Comparison of ENCODE assay signal across 7 cellular contexts in genomic region chr4:118888666-118889312, GRCh38. TPM values are rescaled to one million over a fixed set of nuclear protein-coding genes. Genes with fewer than 3 reads are reported as not detected.
DNase-seq lines count a peak whose midpoint lies in the region; ATAC-seq and TF ChIP-seq lines count a peak whose summit lies in the region.

TSS of gene SYNPO2 (plus strand) at chr4:118888854. CDS start at chr4:118889037, 183 bp downstream.

- ATAC-seq in GM18873 (IDR thresholded peaks at IDR 0.05; ENCODE audit: low FRiP score, unreplicated experiment): peak; percentile 61
- ATAC-seq in HG03039 (IDR thresholded peaks at IDR 0.05; ENCODE audit: unreplicated experiment): peak; percentile 84

- TF ChIP-seq CTCF in stomach (IDR thresholded peaks at IDR 0.05): no peak

- H3K36me3 ChIP-seq in esophagus (ENCODE audit: control insufficient read depth in 2 of 2, insufficient read depth in 2 of 2, low read length in 1 of 2): no peaks in the 10 kb centered on the region
- H3K36me3 ChIP-seq in stomach: no peaks in the 10 kb centered on the region

- DNase-seq in NCI-H460 (ENCODE audit: extremely low read depth, low read depth) (peak; percentile 33), midbrain (lab: John Stamatoyannopoulos, UW) (peak; percentile 53), stomach (peak; percentile 54)
- DNase-seq in activated CD8-positive, alpha-beta memory T cell treated with anti-CD3 and anti-CD28 coated beads for 24 hours: peak; percentile 62

- H3K4me1 ChIP-seq in esophagus (ENCODE audit: control insufficient read depth in 2 of 2, insufficient read depth in 2 of 2, low read length in 1 of 2): peaks cover 0 to 4% of the 10 kb centered on the region in 2 donors
- peaks cover 0 to 13% (median 5%) of the 10 kb centered on the region in 4 donors for H3K4me1 ChIP-seq in stomach

- no peak for TF ChIP-seq EP300 in stomach (IDR thresholded peaks at IDR 0.05)

- H3K9me3 ChIP-seq in esophagus (ENCODE audit: control insufficient read depth in 2 of 2, insufficient read depth in 1 of 2, low read depth in 1 of 2, low read length in 1 of 2): no peaks in the 10 kb centered on the region
- no peaks in the 10 kb centered on the region for H3K9me3 ChIP-seq in stomach

- no peaks in the 10 kb centered on the region for H3K27me3 ChIP-seq in esophagus (ENCODE audit: control insufficient read depth in 1 of 2, insufficient read depth in 2 of 2, low read length in 2 of 2)
- peaks cover 0 to 9% (median 7%) of the 10 kb centered on the region in 3 donors for H3K27me3 ChIP-seq in stomach

- 2 to 4% methylated on average over 29 of the region's 29 CpGs for WGBS in esophagus, 2 donors
- WGBS in stomach, 5 donors: 1 to 3% (median 2%) methylated on average over 28 to 29 of the region's 29 CpGs

- H3K4me3 ChIP-seq in esophagus (ENCODE audit: low read depth in 1 of 2, low read length in 2 of 2): peak within 1 kb of the TSS; percentile 61 to 63
- H3K4me3 ChIP-seq in stomach: peak within 1 kb of the TSS; percentile 48 to 57 (median 54)

- intact Hi-C loops in stomach (cut with DNase I; ENCODE audit: low total_unique reads): no loop called here

- TF ChIP-seq POLR2A in stomach (IDR thresholded peaks at IDR 0.05): peak in 2 of 4 donors; percentile 15 to 69

- peak within 1 kb of the TSS; percentile 70 to 83 for H3K27ac ChIP-seq in esophagus (ENCODE audit: low read depth in 2 of 2, low read length in 1 of 2)
- H3K27ac ChIP-seq in stomach: peak within 1 kb of the TSS; percentile 37 to 85 (median 66)

RNA-seq across cellular contexts. Expression of gene SYNPO2, which starts in this region (rescaled TPM):
- 1.2 and 1.4 TPM in 2 replicates for total RNA-seq in NCI-H460 (2014; rRNA removed; shearing (Covaris generic))
- polyA plus RNA-seq in NCI-H460 (2014; cell fraction: nucleus; rRNA removed): 2.4 and 3.0 TPM in 2 replicates
- 10 to 100 TPM; 22.0 to 46.9 TPM for polyA plus RNA-seq in esophagus
- total RNA-seq in stomach: 100 to 1,000 TPM; 114 to 644 (median 427) TPM
- polyA plus RNA-seq in stomach: 10 to 100 TPM; 24.8 to 83.4 (median 34.5) TPM

Comparison
In these comparisons a context has a peak if more than half of its experiments do, and no peak if none do; other contexts are left out.
1. Peak in every context shown above with its lines: DNase-seq, ATAC-seq, H3K4me3 ChIP-seq and H3K27ac ChIP-seq.
2. RNA of gene SYNPO2 (total RNA-seq): 114 to 644 TPM in stomach; 1.2 to 1.4 TPM in NCI-H460; every median in the first group is over 10 times any median in the second.